1 cellular context compared by ENCODE assay signal in the genomic region with DNA sequence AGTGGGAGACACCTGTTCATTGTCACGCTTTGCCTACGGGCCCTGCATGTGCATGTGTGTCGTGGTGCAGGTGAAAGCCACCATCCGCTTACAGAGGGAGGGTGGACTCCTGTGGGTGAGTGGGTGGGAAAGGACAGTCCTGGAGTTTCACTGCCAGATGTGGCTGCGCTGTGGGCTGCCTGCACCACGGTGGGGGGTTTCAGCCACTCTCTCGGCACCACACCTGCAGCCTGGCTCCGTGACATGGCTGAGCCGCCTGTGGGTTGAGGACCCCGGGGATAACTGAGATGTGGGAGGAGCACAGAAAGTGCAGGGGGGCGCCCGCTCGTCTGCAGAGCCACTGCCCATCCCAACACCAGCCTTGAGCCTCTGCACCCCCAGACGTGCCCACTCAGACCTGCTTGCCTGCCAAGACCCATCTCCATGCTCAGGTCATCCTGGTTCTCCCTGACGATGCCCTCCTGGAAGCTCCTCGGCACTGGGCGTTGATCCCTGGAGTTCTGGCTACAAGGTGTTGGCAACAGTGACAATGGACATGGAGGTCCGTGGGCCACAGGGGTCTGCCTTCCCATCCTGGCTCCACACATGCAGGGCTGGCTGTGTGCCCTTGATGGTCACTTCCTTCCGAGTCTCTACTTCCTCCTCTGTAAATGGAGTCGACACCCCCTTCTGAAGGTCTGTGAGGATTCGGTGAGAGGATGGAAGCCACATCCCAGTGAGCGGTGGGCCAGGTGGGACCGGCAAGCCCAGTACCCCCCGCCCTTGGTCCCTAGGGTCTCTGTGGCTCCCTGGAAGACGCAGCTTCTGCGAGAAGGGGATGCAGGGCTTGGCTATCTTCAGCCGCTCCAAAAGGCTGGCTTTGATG.
TF ChIP-seq lines count a peak whose summit lies in the region.

No MANE protein-coding gene starts in this region.

TF ChIP-seq in GM23338, 12 proteins besides CTCF, POLR2A, EP300 and RAD21 (continued from another document):
- TF ChIP-seq, protein P1, sequence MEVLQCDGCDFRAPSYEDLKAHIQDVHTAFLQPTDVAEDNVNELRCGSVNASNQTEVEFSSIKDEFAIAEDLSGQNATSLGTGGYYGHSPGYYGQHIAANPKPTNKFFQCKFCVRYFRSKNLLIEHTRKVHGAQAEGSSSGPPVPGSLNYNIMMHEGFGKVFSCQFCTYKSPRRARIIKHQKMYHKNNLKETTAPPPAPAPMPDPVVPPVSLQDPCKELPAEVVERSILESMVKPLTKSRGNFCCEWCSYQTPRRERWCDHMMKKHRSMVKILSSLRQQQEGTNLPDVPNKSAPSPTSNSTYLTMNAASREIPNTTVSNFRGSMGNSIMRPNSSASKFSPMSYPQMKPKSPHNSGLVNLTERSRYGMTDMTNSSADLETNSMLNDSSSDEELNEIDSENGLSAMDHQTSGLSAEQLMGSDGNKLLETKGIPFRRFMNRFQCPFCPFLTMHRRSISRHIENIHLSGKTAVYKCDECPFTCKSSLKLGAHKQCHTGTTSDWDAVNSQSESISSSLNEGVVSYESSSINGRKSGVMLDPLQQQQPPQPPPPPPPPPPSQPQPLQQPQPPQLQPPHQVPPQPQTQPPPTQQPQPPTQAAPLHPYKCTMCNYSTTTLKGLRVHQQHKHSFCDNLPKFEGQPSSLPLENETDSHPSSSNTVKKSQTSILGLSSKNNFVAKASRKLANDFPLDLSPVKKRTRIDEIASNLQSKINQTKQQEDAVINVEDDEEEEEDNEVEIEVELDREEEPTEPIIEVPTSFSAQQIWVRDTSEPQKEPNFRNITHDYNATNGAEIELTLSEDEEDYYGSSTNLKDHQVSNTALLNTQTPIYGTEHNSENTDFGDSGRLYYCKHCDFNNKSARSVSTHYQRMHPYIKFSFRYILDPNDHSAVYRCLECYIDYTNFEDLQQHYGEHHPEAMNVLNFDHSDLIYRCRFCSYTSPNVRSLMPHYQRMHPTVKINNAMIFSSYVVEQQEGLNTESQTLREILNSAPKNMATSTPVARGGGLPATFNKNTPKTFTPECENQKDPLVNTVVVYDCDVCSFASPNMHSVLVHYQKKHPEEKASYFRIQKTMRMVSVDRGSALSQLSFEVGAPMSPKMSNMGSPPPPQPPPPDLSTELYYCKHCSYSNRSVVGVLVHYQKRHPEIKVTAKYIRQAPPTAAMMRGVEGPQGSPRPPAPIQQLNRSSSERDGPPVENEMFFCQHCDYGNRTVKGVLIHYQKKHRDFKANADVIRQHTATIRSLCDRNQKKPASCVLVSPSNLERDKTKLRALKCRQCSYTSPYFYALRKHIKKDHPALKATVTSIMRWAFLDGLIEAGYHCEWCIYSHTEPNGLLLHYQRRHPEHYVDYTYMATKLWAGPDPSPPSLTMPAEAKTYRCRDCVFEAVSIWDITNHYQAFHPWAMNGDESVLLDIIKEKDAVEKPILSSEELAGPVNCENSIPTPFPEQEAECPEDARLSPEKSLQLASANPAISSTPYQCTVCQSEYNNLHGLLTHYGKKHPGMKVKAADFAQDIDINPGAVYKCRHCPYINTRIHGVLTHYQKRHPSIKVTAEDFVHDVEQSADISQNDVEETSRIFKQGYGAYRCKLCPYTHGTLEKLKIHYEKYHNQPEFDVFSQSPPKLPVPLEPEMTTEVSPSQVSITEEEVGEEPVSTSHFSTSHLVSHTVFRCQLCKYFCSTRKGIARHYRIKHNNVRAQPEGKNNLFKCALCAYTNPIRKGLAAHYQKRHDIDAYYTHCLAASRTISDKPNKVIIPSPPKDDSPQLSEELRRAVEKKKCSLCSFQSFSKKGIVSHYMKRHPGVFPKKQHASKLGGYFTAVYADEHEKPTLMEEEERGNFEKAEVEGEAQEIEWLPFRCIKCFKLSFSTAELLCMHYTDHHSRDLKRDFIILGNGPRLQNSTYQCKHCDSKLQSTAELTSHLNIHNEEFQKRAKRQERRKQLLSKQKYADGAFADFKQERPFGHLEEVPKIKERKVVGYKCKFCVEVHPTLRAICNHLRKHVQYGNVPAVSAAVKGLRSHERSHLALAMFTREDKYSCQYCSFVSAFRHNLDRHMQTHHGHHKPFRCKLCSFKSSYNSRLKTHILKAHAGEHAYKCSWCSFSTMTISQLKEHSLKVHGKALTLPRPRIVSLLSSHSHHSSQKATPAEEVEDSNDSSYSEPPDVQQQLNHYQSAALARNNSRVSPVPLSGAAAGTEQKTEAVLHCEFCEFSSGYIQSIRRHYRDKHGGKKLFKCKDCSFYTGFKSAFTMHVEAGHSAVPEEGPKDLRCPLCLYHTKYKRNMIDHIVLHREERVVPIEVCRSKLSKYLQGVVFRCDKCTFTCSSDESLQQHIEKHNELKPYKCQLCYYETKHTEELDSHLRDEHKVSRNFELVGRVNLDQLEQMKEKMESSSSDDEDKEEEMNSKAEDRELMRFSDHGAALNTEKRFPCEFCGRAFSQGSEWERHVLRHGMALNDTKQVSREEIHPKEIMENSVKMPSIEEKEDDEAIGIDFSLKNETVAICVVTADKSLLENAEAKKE (CRISPR knock-in tag; IDR thresholded peaks at IDR 0.05) = no peak
- TF ChIP-seq POLR2AphosphoS5 (IDR thresholded peaks at IDR 0.05; ENCODE audit: low read depth) = no peak
- TF ChIP-seq STAT1 (IDR thresholded peaks at IDR 0.05; ENCODE audit: unreplicated experiment) = no peak
- TF ChIP-seq ZNF114 (CRISPR knock-in tag; IDR thresholded peaks at IDR 0.05) = no peak
- TF ChIP-seq, protein P2, sequence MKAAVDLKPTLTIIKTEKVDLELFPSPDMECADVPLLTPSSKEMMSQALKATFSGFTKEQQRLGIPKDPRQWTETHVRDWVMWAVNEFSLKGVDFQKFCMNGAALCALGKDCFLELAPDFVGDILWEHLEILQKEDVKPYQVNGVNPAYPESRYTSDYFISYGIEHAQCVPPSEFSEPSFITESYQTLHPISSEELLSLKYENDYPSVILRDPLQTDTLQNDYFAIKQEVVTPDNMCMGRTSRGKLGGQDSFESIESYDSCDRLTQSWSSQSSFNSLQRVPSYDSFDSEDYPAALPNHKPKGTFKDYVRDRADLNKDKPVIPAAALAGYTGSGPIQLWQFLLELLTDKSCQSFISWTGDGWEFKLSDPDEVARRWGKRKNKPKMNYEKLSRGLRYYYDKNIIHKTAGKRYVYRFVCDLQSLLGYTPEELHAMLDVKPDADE (IDR thresholded peaks at IDR 0.05) = no peak
- no peak for TF ChIP-seq JUNB (IDR thresholded peaks at IDR 0.05; ENCODE audit: unreplicated experiment)
- TF ChIP-seq ZNF331 (CRISPR knock-in tag; IDR thresholded peaks at IDR 0.05; ENCODE audit: low read depth) = no peak
- TF ChIP-seq EZH2phosphoT487 (IDR thresholded peaks at IDR 0.05; ENCODE audit: unreplicated experiment) = no peak
- TF ChIP-seq CREB1 (CRISPR knock-in tag; IDR thresholded peaks at IDR 0.05; ENCODE audit: low read depth) = no peak
